Comparison of ENCODE assay signal across 13 cellular contexts in the genomic region with DNA sequence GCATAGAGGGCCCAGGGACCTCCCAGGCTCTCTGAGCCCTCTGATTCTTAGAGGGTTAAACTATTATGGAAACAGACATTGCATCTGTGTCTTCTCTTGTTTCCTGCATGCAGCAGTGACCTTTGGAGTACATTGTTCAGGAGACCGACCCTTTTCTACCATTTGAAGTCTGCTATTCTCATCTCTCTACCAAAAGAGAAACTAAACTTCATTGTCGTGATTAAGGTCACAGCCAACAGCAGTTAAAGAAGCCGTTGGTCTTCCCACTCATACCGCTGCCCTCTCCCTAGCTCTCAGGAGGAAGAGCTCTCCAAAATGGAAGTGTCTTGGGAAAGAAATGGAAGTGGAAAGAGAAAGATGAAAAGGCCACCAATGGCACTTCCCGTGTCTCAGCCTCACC.
DNase-seq lines count a peak whose midpoint lies in the region; ATAC-seq and TF ChIP-seq lines count a peak whose summit lies in the region.
"Had no signal": no experiment of that assay in that cellular context is flagged by ENCODE, and none has a peak within 500 bp of the region (broad histone marks: within the 10 kb centered on the region; RNA-seq: fewer than 3 reads in every experiment).

No MANE protein-coding gene starts in this region.

- peaks cover 24 to 58% (median 42%) of the 10 kb centered on the region in 10 experiments for H3K4me1 ChIP-seq in BLaER1 treated with 17β-estradiol and CSF1 and Interleukin-3, amounts not matched to agents 10 nM and 100 nM
- no peaks in the 10 kb centered on the region for H3K4me1 ChIP-seq in CD8-positive, alpha-beta T cell (ENCODE audit: insufficient read depth, low read length)
- H3K4me1 ChIP-seq in esophagus muscularis mucosa (peaks cover 100% of the 10 kb centered on the region in 4 donors), gastrocnemius medialis (peaks cover 99 to 100% of the 10 kb centered on the region in 2 donors)

- peaks cover 0 to 5% (median 0%) of the 10 kb centered on the region in 11 experiments; a peak in 2 of 22 replicates for H3K9me3 ChIP-seq in BLaER1 treated with 17β-estradiol and CSF1 and Interleukin-3, amounts not matched to agents 10 nM and 100 nM (replicated peaks in 1 of 11)
- H3K9me3 ChIP-seq in CD8-positive, alpha-beta T cell (ENCODE audit: low read length): no peaks in the 10 kb centered on the region
- no peaks in the 10 kb centered on the region for H3K9me3 ChIP-seq in esophagus muscularis mucosa
- H3K9me3 ChIP-seq in gastrocnemius medialis: no peaks in the 10 kb centered on the region

- no peak overlapping the region for H3K4me3 ChIP-seq in BLaER1 treated with 17β-estradiol and CSF1 and Interleukin-3, amounts not matched to agents 10 nM and 100 nM
- H3K4me3 ChIP-seq in CD8-positive, alpha-beta T cell (ENCODE audit: low read depth, low read length): no peak overlapping the region
- H3K4me3 ChIP-seq in esophagus muscularis mucosa (no peak overlapping the region), gastrocnemius medialis (peak overlapping the region; percentile 8 to 40 (median 20)), lower leg skin (ENCODE audit: low read depth, poor library complexity, severe bottlenecking) (no peak overlapping the region)

- H3K36me3 Mint-ChIP-seq in CD8-positive, alpha-beta T cell: no peaks in the 10 kb centered on the region

- no peaks in the 10 kb centered on the region for H3K9me3 Mint-ChIP-seq in CD8-positive, alpha-beta T cell
- H3K9me3 Mint-ChIP-seq: stimulated activated naive CD8-positive, alpha-beta T cell treated with anti-CD3 and anti-CD28 coated beads, Interleukin-15, Interleukin-2, amounts not matched to agents 100 ng/mL and 50 ng/mL, for 24 hours had no signal

- peak overlapping the region; percentile 45 for H3K27ac Mint-ChIP-seq in CD8-positive, alpha-beta T cell
- H3K27ac Mint-ChIP-seq: stimulated activated naive CD8-positive, alpha-beta T cell treated with anti-CD3 and anti-CD28 coated beads, Interleukin-15, Interleukin-2, amounts not matched to agents 100 ng/mL and 50 ng/mL, for 24 hours had no signal

- CTCF ChIA-PET in CD8-positive, alpha-beta T cell (lab: Charles Lee): interaction anchor here (0.8 to 1.7 kb wide), 3 partner anchors 29 to 46 kb away, joined by 3 to 5 read pairs (median 3); no protein-coding TSS in a partner anchor

- DNase-seq in CD8-positive, alpha-beta T cell: no peak
- DNase-seq in esophagus muscularis mucosa (ENCODE audit: extremely low spot score) (no peak), gastrocnemius medialis (no peak), KG1 (lab: John Stamatoyannopoulos, UW) (no peak), lower leg skin (ENCODE audit: low spot score in 2 of 2) (no peak), NCI-H510A (lab: John Stamatoyannopoulos, UW) (no peak)
- DNase-seq: hippocampal formation; IMR-90; NCI-H1694; NCI-H748 treated with DMSO at 0.1 percent for 48 hours; stimulated activated CD4-positive, alpha-beta T cell treated with anti-CD3 and anti-CD28 coated beads, Interleukin-4, amount 100 ng/mL, for 24 hours had no signal

- H3K4me3 Mint-ChIP-seq in CD8-positive, alpha-beta T cell: peak overlapping the region; percentile 18
- H3K4me3 Mint-ChIP-seq: stimulated activated naive CD8-positive, alpha-beta T cell treated with anti-CD3 and anti-CD28 coated beads, Interleukin-15, Interleukin-2, amounts not matched to agents 100 ng/mL and 50 ng/mL, for 24 hours had no signal

- H4K20me1 ChIP-seq in BLaER1 treated with 17β-estradiol and CSF1 and Interleukin-3, amounts not matched to agents 10 nM and 100 nM: no peaks in the 10 kb centered on the region; a peak in 1 of 22 replicates

- intact Hi-C loops in CD8-positive, alpha-beta T cell (cut with DNase I, micrococcal nuclease): loop anchor here in 1 of 2 experiments (2.0 kb wide), 1 partner anchor 24 kb away; no protein-coding TSS in a partner anchor
- intact Hi-C loops in esophagus muscularis mucosa (cut with DNase I) (no loop called here), gastrocnemius medialis (cut with DNase I; ENCODE audit: low total_unique reads) (no loop called here), lower leg skin (cut with DNase I; ENCODE audit: low total_unique reads) (no loop called here)

- POLR2A ChIA-PET in CD8-positive, alpha-beta T cell (lab: Charles Lee): no interaction called here

- TF ChIP-seq EP300 in esophagus muscularis mucosa (IDR thresholded peaks at IDR 0.05): no peak

- 64% methylated on average over 5 of the region's 5 CpGs for WGBS in esophagus muscularis mucosa
- WGBS in lower leg skin, 2 donors: 62 to 68% methylated on average over 5 of the region's 5 CpGs

- no peak for TF ChIP-seq CTCF in CD8-positive, alpha-beta T cell (IDR thresholded peaks at IDR 0.05)
- TF ChIP-seq CTCF in esophagus muscularis mucosa (IDR thresholded peaks at IDR 0.05) (no peak), gastrocnemius medialis (IDR thresholded peaks at IDR 0.05 in 4 of 5, conservative IDR thresholded peaks at IDR 0.05 in 1 of 5) (no peak), lower leg skin (IDR thresholded peaks at IDR 0.05) (no peak)

- ATAC-seq in CD8-positive, alpha-beta T cell: no peak
- peak in 1 of 2 donors; percentile 19 for ATAC-seq in gastrocnemius medialis

- no peaks in the 10 kb centered on the region for H3K27me3 Mint-ChIP-seq in CD8-positive, alpha-beta T cell (ENCODE audit: low read depth)
- H3K27me3 Mint-ChIP-seq: stimulated activated naive CD8-positive, alpha-beta T cell treated with anti-CD3 and anti-CD28 coated beads, Interleukin-15, Interleukin-2, amounts not matched to agents 100 ng/mL and 50 ng/mL, for 24 hours had no signal

- in situ Hi-C loops in gastrocnemius medialis (cut with MboI; ENCODE audit: low sequenced_read_pairs in 4 of 4): no loop called here

- H3K4me1 Mint-ChIP-seq in CD8-positive, alpha-beta T cell (ENCODE audit: low read depth): peaks cover 47% of the 10 kb centered on the region

- no peak for TF ChIP-seq POLR2A in esophagus muscularis mucosa (IDR thresholded peaks at IDR 0.05; ENCODE audit: low read depth)
- no peak for TF ChIP-seq POLR2A in gastrocnemius medialis (IDR thresholded peaks at IDR 0.05)
- TF ChIP-seq POLR2A in lower leg skin (IDR thresholded peaks at IDR 0.05): no peak

- H3K9ac ChIP-seq in BLaER1 treated with 17β-estradiol and CSF1 and Interleukin-3, amounts not matched to agents 10 nM and 100 nM: no peak overlapping the region

- no peak overlapping the region for H3K27ac ChIP-seq in BLaER1 treated with 17β-estradiol and CSF1 and Interleukin-3, amounts not matched to agents 10 nM and 100 nM
- no peak overlapping the region for H3K27ac ChIP-seq in CD8-positive, alpha-beta T cell (ENCODE audit: low read depth, low read length)
- H3K27ac ChIP-seq in esophagus muscularis mucosa (replicated peaks in 1 of 4) (peak overlapping the region in 3 of 4 donors; percentile 7 to 43 (median 32)), gastrocnemius medialis (peak overlapping the region; percentile 94 to 99 (median 96))

- peak overlapping the region in 10 of 11 experiments; percentile 10 to 85 (median 34); a peak in 12 of 22 replicates for H3K4me2 ChIP-seq in BLaER1 treated with 17β-estradiol and CSF1 and Interleukin-3, amounts not matched to agents 10 nM and 100 nM

- H3K27me3 ChIP-seq in BLaER1 treated with 17β-estradiol and CSF1 and Interleukin-3, amounts not matched to agents 10 nM and 100 nM: peaks cover 0 to 27% (median 0%) of the 10 kb centered on the region in 11 experiments; a peak in 5 of 22 replicates
- no peaks in the 10 kb centered on the region for H3K27me3 ChIP-seq in CD8-positive, alpha-beta T cell (ENCODE audit: insufficient read depth, low read length)
- no peaks in the 10 kb centered on the region for H3K27me3 ChIP-seq in esophagus muscularis mucosa
- H3K27me3 ChIP-seq in gastrocnemius medialis: no peaks in the 10 kb centered on the region

- H3K36me3 ChIP-seq in BLaER1 treated with 17β-estradiol and CSF1 and Interleukin-3, amounts not matched to agents 10 nM and 100 nM: no peaks in the 10 kb centered on the region
- no peaks in the 10 kb centered on the region for H3K36me3 ChIP-seq in CD8-positive, alpha-beta T cell (ENCODE audit: insufficient read depth, low read length)
- peaks cover 10 to 58% (median 23%) of the 10 kb centered on the region in 4 donors for H3K36me3 ChIP-seq in esophagus muscularis mucosa
- peaks cover 0 to 15% of the 10 kb centered on the region in 2 donors for H3K36me3 ChIP-seq in gastrocnemius medialis

Comparison
In these comparisons a context has a peak if more than half of its experiments do, and no peak if none do; other contexts are left out.
1. H3K27ac ChIP-seq: peak in esophagus muscularis mucosa (3 of 4) and gastrocnemius medialis (4 of 4); none in BLaER1 treated with 17β-estradiol and CSF1 and Interleukin-3, amounts not matched to agents 10 nM and 100 nM (0 of 11) and CD8-positive, alpha-beta T cell (single experiment).
2. H3K4me3 ChIP-seq: peak in gastrocnemius medialis (4 of 4); none in BLaER1 treated with 17β-estradiol and CSF1 and Interleukin-3, amounts not matched to agents 10 nM and 100 nM (0 of 10), CD8-positive, alpha-beta T cell (single experiment), esophagus muscularis mucosa (0 of 4) and lower leg skin (single experiment).